1 cellular context compared by ENCODE assay signal in the genomic region with DNA sequence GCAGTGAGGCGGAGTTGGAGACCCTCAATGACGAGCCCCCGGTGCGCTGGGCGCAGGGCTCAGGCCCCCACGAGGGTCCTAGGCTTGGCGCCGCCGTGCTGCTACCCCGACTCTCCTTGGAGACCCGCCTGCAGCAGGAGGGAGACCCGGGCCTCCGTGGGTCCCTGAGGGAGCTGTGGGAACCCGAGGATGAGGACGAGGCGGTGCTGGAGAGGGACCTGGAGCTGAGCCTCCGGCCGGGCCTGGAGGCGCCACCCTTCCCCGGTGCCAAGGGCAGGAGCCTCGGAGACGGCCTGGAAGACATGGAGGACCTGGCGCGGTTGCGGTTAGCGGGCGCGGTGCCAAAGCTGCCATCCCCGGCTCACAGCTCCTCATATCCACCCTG.
TF ChIP-seq lines count a peak whose summit lies in the region.

No MANE protein-coding gene starts in this region.

TF ChIP-seq in SK-N-SH treated with all-trans-retinoic acid at 6 μM for 48 hours, 23 proteins besides CTCF, POLR2A, EP300 and RAD21 (continued from another document):
- TF ChIP-seq, protein P1, sequence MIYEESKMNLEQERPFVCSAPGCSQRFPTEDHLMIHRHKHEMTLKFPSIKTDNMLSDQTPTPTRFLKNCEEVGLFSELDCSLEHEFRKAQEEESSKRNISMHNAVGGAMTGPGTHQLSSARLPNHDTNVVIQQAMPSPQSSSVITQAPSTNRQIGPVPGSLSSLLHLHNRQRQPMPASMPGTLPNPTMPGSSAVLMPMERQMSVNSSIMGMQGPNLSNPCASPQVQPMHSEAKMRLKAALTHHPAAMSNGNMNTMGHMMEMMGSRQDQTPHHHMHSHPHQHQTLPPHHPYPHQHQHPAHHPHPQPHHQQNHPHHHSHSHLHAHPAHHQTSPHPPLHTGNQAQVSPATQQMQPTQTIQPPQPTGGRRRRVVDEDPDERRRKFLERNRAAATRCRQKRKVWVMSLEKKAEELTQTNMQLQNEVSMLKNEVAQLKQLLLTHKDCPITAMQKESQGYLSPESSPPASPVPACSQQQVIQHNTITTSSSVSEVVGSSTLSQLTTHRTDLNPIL (CRISPR knock-in tag; IDR thresholded peaks at IDR 0.05; ENCODE audit: low read depth), result no peak
- no peak for TF ChIP-seq BACH2 (CRISPR knock-in tag; IDR thresholded peaks at IDR 0.05; ENCODE audit: borderline replicate concordance)
- no peak for TF ChIP-seq ZC3H10 (CRISPR knock-in tag; IDR thresholded peaks at IDR 0.05)
- TF ChIP-seq, protein P2, sequence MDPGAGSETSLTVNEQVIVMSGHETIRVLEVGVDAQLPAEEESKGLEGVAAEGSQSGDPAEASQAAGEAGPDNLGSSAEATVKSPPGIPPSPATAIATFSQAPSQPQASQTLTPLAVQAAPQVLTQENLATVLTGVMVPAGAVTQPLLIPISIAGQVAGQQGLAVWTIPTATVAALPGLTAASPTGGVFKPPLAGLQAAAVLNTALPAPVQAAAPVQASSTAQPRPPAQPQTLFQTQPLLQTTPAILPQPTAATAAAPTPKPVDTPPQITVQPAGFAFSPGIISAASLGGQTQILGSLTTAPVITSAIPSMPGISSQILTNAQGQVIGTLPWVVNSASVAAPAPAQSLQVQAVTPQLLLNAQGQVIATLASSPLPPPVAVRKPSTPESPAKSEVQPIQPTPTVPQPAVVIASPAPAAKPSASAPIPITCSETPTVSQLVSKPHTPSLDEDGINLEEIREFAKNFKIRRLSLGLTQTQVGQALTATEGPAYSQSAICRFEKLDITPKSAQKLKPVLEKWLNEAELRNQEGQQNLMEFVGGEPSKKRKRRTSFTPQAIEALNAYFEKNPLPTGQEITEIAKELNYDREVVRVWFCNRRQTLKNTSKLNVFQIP (CRISPR knock-in tag; IDR thresholded peaks at IDR 0.05; ENCODE audit: borderline replicate concordance, low read depth), result no peak
TF ChIP-seq in SK-N-SH treated with all-trans-retinoic acid at 6 μM for 48 hours: peak in this region for 0.
